ENCODE assay signal across 2 cellular contexts in genomic region chr11:94828088-94828487, GRCh38.
TF ChIP-seq lines count a peak whose summit lies in the region.

No MANE protein-coding gene starts in this region.

TF ChIP-seq in liver, 16 proteins besides CTCF, POLR2A, EP300 and RAD21 (continued from another document):
- TF ChIP-seq ZBTB33 (IDR thresholded peaks at IDR 0.05), result no peak
- peak in 1 of 2 donors; percentile 49 for TF ChIP-seq JUND (IDR thresholded peaks at IDR 0.05)
- no peak for TF ChIP-seq YY1 (IDR thresholded peaks at IDR 0.05)
- peak; percentile 81 for TF ChIP-seq FOXA2 (IDR thresholded peaks at IDR 0.05)
- TF ChIP-seq REST (IDR thresholded peaks at IDR 0.05), result no peak
- TF ChIP-seq NR2F2 (IDR thresholded peaks at IDR 0.05), result no peak
- TF ChIP-seq FOXA1 (IDR thresholded peaks at IDR 0.05), result peak; percentile 64
- peak; percentile 27 for TF ChIP-seq SP1 (IDR thresholded peaks at IDR 0.05)
- peak; percentile 10 to 59 for TF ChIP-seq RXRA (IDR thresholded peaks at IDR 0.05)

TF ChIP-seq in HepG2, 621 proteins besides CTCF, POLR2A, EP300 and RAD21 (continued from another document):
- TF ChIP-seq EZH2 (conservative IDR thresholded peaks at IDR 0.05; ENCODE audit: low read depth, low read length) (no peak), ARNTL (CRISPR knock-in tag; IDR thresholded peaks at IDR 0.05) (no peak), YEATS2 (CRISPR knock-in tag; IDR thresholded peaks at IDR 0.05; ENCODE audit: borderline replicate concordance) (no peak), PCBP2 (optimal IDR thresholded peaks at IDR 0.05; ENCODE audit: low read depth, low read length, poor library complexity, severe bottlenecking) (no peak), MED13 (CRISPR knock-in tag; IDR thresholded peaks at IDR 0.05) (no peak), ZNF768 (CRISPR knock-in tag; IDR thresholded peaks at IDR 0.05) (no peak), HNF1B (CRISPR knock-in tag; IDR thresholded peaks at IDR 0.05) (no peak), SIN3A (IDR thresholded peaks at IDR 0.05; ENCODE audit: borderline replicate concordance, low read depth, low read length) (no peak), ZNF709 (CRISPR knock-in tag; IDR thresholded peaks at IDR 0.05) (no peak), SRF (IDR thresholded peaks at IDR 0.05; ENCODE audit: low read depth, low read length) (no peak), SP4 (CRISPR knock-in tag; IDR thresholded peaks at IDR 0.05) (no peak), SETDB1 (CRISPR knock-in tag; IDR thresholded peaks at IDR 0.05; ENCODE audit: borderline replicate concordance) (no peak)
- TF ChIP-seq, protein P1, sequence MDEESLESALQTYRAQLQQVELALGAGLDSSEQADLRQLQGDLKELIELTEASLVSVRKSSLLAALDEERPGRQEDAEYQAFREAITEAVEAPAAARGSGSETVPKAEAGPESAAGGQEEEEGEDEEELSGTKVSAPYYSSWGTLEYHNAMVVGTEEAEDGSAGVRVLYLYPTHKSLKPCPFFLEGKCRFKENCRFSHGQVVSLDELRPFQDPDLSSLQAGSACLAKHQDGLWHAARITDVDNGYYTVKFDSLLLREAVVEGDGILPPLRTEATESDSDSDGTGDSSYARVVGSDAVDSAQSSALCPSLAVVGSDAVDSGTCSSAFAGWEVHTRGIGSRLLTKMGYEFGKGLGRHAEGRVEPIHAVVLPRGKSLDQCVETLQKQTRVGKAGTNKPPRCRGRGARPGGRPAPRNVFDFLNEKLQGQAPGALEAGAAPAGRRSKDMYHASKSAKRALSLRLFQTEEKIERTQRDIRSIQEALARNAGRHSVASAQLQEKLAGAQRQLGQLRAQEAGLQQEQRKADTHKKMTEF (CRISPR knock-in tag; IDR thresholded peaks at IDR 0.05), result no peak
- TF ChIP-seq, protein P2, sequence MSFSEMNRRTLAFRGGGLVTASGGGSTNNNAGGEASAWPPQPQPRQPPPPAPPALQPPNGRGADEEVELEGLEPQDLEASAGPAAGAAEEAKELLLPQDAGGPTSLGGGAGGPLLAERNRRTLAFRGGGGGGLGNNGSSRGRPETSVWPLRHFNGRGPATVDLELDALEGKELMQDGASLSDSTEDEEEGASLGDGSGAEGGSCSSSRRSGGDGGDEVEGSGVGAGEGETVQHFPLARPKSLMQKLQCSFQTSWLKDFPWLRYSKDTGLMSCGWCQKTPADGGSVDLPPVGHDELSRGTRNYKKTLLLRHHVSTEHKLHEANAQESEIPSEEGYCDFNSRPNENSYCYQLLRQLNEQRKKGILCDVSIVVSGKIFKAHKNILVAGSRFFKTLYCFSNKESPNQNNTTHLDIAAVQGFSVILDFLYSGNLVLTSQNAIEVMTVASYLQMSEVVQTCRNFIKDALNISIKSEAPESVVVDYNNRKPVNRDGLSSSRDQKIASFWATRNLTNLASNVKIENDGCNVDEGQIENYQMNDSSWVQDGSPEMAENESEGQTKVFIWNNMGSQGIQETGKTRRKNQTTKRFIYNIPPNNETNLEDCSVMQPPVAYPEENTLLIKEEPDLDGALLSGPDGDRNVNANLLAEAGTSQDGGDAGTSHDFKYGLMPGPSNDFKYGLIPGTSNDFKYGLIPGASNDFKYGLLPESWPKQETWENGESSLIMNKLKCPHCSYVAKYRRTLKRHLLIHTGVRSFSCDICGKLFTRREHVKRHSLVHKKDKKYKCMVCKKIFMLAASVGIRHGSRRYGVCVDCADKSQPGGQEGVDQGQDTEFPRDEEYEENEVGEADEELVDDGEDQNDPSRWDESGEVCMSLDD (CRISPR knock-in tag; IDR thresholded peaks at IDR 0.05; ENCODE audit: borderline replicate concordance), result no peak
TF ChIP-seq in HepG2: peak in this region for 0.
